ENCODE assay signal across 1 cellular context in genomic region chr17:4520881-4521600, GRCh38.
TF ChIP-seq lines count a peak whose summit lies in the region.

No MANE protein-coding gene starts in this region.

TF ChIP-seq in GM23338, 12 proteins besides CTCF, POLR2A, EP300 and RAD21 (continued from another document):
- TF ChIP-seq, protein P1, sequence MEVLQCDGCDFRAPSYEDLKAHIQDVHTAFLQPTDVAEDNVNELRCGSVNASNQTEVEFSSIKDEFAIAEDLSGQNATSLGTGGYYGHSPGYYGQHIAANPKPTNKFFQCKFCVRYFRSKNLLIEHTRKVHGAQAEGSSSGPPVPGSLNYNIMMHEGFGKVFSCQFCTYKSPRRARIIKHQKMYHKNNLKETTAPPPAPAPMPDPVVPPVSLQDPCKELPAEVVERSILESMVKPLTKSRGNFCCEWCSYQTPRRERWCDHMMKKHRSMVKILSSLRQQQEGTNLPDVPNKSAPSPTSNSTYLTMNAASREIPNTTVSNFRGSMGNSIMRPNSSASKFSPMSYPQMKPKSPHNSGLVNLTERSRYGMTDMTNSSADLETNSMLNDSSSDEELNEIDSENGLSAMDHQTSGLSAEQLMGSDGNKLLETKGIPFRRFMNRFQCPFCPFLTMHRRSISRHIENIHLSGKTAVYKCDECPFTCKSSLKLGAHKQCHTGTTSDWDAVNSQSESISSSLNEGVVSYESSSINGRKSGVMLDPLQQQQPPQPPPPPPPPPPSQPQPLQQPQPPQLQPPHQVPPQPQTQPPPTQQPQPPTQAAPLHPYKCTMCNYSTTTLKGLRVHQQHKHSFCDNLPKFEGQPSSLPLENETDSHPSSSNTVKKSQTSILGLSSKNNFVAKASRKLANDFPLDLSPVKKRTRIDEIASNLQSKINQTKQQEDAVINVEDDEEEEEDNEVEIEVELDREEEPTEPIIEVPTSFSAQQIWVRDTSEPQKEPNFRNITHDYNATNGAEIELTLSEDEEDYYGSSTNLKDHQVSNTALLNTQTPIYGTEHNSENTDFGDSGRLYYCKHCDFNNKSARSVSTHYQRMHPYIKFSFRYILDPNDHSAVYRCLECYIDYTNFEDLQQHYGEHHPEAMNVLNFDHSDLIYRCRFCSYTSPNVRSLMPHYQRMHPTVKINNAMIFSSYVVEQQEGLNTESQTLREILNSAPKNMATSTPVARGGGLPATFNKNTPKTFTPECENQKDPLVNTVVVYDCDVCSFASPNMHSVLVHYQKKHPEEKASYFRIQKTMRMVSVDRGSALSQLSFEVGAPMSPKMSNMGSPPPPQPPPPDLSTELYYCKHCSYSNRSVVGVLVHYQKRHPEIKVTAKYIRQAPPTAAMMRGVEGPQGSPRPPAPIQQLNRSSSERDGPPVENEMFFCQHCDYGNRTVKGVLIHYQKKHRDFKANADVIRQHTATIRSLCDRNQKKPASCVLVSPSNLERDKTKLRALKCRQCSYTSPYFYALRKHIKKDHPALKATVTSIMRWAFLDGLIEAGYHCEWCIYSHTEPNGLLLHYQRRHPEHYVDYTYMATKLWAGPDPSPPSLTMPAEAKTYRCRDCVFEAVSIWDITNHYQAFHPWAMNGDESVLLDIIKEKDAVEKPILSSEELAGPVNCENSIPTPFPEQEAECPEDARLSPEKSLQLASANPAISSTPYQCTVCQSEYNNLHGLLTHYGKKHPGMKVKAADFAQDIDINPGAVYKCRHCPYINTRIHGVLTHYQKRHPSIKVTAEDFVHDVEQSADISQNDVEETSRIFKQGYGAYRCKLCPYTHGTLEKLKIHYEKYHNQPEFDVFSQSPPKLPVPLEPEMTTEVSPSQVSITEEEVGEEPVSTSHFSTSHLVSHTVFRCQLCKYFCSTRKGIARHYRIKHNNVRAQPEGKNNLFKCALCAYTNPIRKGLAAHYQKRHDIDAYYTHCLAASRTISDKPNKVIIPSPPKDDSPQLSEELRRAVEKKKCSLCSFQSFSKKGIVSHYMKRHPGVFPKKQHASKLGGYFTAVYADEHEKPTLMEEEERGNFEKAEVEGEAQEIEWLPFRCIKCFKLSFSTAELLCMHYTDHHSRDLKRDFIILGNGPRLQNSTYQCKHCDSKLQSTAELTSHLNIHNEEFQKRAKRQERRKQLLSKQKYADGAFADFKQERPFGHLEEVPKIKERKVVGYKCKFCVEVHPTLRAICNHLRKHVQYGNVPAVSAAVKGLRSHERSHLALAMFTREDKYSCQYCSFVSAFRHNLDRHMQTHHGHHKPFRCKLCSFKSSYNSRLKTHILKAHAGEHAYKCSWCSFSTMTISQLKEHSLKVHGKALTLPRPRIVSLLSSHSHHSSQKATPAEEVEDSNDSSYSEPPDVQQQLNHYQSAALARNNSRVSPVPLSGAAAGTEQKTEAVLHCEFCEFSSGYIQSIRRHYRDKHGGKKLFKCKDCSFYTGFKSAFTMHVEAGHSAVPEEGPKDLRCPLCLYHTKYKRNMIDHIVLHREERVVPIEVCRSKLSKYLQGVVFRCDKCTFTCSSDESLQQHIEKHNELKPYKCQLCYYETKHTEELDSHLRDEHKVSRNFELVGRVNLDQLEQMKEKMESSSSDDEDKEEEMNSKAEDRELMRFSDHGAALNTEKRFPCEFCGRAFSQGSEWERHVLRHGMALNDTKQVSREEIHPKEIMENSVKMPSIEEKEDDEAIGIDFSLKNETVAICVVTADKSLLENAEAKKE (CRISPR knock-in tag; IDR thresholded peaks at IDR 0.05) = no peak
- TF ChIP-seq NANOG (IDR thresholded peaks at IDR 0.05; ENCODE audit: borderline replicate concordance) = no peak
